In genomic region chr11:10622957-10623787, GRCh38 we compare ENCODE assay signal across 9 cellular contexts. TPM values are rescaled to one million over a fixed set of nuclear protein-coding genes. Genes with fewer than 3 reads are reported as not detected.
DNase-seq lines count a peak whose midpoint lies in the region; ATAC-seq and TF ChIP-seq lines count a peak whose summit lies in the region.
"Had no signal": no experiment of that assay in that cellular context is flagged by ENCODE, and none has a peak within 500 bp of the region (broad histone marks: within the 10 kb centered on the region; RNA-seq: fewer than 3 reads in every experiment).

No MANE protein-coding gene starts in this region.

- no peaks in the 10 kb centered on the region for H3K27me3 ChIP-seq in thoracic aorta (replicated peaks; ENCODE audit: insufficient read depth)

- H3K4me1 Mint-ChIP-seq in activated CD8-positive, alpha-beta memory T cell treated with anti-CD3 and anti-CD28 coated beads, Interleukin-2, amount 10 ng/mL, durations not matched to agents 7 days and 5 days, result peaks cover 11% of the 10 kb centered on the region
- peaks cover 15% of the 10 kb centered on the region for H3K4me1 Mint-ChIP-seq in activated CD4-positive, alpha-beta memory T cell treated with anti-CD3 and anti-CD28 coated beads, Interleukin-2, amount 10 ng/mL, durations not matched to agents 7 days and 5 days

- H3K9me3 Mint-ChIP-seq in activated CD8-positive, alpha-beta memory T cell treated with anti-CD3 and anti-CD28 coated beads, Interleukin-2, amount 10 ng/mL, durations not matched to agents 7 days and 5 days (ENCODE audit: low read depth), result no peaks in the 10 kb centered on the region
- H3K9me3 Mint-ChIP-seq in activated CD4-positive, alpha-beta memory T cell treated with anti-CD3 and anti-CD28 coated beads, Interleukin-2, amount 10 ng/mL, durations not matched to agents 7 days and 5 days, result no peaks in the 10 kb centered on the region

- CTCF ChIA-PET in activated CD8-positive, alpha-beta memory T cell treated with anti-CD3 and anti-CD28 coated beads, Interleukin-2, amount 10 ng/mL, durations not matched to agents 7 days and 5 days (lab: Charles Lee), result interaction anchor here (0.9 to 2.4 kb wide), 3 partner anchors 31 to 217 kb away, joined by 3 to 7 read pairs (median 4); no protein-coding TSS in a partner anchor
- CTCF ChIA-PET in activated CD4-positive, alpha-beta memory T cell treated with anti-CD3 and anti-CD28 coated beads, Interleukin-2, amount 10 ng/mL, durations not matched to agents 7 days and 5 days (lab: Charles Lee), result interaction anchor here (1.0 to 1.2 kb wide), 3 partner anchors 32 to 111 kb away, joined by 3 to 5 read pairs (median 3); partner anchors contain the start of gene RNF141

- H3K27me3 Mint-ChIP-seq in activated CD8-positive, alpha-beta memory T cell treated with anti-CD3 and anti-CD28 coated beads, Interleukin-2, amount 10 ng/mL, durations not matched to agents 7 days and 5 days, result no peaks in the 10 kb centered on the region
- H3K27me3 Mint-ChIP-seq in activated CD4-positive, alpha-beta memory T cell treated with anti-CD3 and anti-CD28 coated beads, Interleukin-2, amount 10 ng/mL, durations not matched to agents 7 days and 5 days, result peaks cover 2% of the 10 kb centered on the region

- H3K27ac ChIP-seq in thoracic aorta, result peak overlapping the region; percentile 94 to 95

- H3K36me3 ChIP-seq in thoracic aorta, result peaks cover 37% of the 10 kb centered on the region

- H3K36me3 Mint-ChIP-seq in activated CD8-positive, alpha-beta memory T cell treated with anti-CD3 and anti-CD28 coated beads, Interleukin-2, amount 10 ng/mL, durations not matched to agents 7 days and 5 days, result no peaks in the 10 kb centered on the region
- no peaks in the 10 kb centered on the region for H3K36me3 Mint-ChIP-seq in activated CD4-positive, alpha-beta memory T cell treated with anti-CD3 and anti-CD28 coated beads, Interleukin-2, amount 10 ng/mL, durations not matched to agents 7 days and 5 days (ENCODE audit: low read depth)

- no peak for TF ChIP-seq CTCF in thoracic aorta (IDR thresholded peaks at IDR 0.05)

- no peak overlapping the region for H3K4me3 Mint-ChIP-seq in activated CD8-positive, alpha-beta memory T cell treated with anti-CD3 and anti-CD28 coated beads, Interleukin-2, amount 10 ng/mL, durations not matched to agents 7 days and 5 days
- H3K4me3 Mint-ChIP-seq in activated CD4-positive, alpha-beta memory T cell treated with anti-CD3 and anti-CD28 coated beads, Interleukin-2, amount 10 ng/mL, durations not matched to agents 7 days and 5 days, result no peak overlapping the region

- POLR2A ChIA-PET in activated CD4-positive, alpha-beta memory T cell treated with anti-CD3 and anti-CD28 coated beads, Interleukin-2, amount 10 ng/mL, durations not matched to agents 7 days and 5 days (lab: Charles Lee), result interaction anchor here (0.9 to 1.5 kb wide), 3 partner anchors 83 to 180 kb away, joined by 3 read pairs; partner anchors contain the start of gene RNF141

- H3K4me1 ChIP-seq in thoracic aorta (ENCODE audit: control insufficient read depth in 1 of 2, low read depth in 2 of 2), result peaks cover 61 to 89% of the 10 kb centered on the region in 2 donors

- no peaks in the 10 kb centered on the region for H3K9me3 ChIP-seq in thoracic aorta

- H3K4me3 ChIP-seq in thoracic aorta, result no peak overlapping the region

- DNase-seq in activated CD8-positive, alpha-beta memory T cell treated with anti-CD3 and anti-CD28 coated beads, Interleukin-2, amount 10 ng/mL, durations not matched to agents 7 days and 5 days, result peak; percentile 33
- no peak for DNase-seq in activated CD8-positive, alpha-beta memory T cell treated with anti-CD3 and anti-CD28 coated beads, Interleukin-2, amount 50 U/mL, for 48 hours
- DNase-seq in activated CD4-positive, alpha-beta memory T cell treated with anti-CD3 and anti-CD28 coated beads, Interleukin-2, amount 10 ng/mL, durations not matched to agents 7 days and 5 days, result peak; percentile 28
- DNase-seq in islet precursor cell, result peak; percentile 53
- no peak for DNase-seq in thoracic aorta (ENCODE audit: low spot score)
- DNase-seq in T-helper 9 cell, result no peak
- DNase-seq in retina, result no peak
- DNase-seq: NCI-H1048 had no signal

- peak overlapping the region; percentile 55 for H3K27ac Mint-ChIP-seq in activated CD8-positive, alpha-beta memory T cell treated with anti-CD3 and anti-CD28 coated beads, Interleukin-2, amount 10 ng/mL, durations not matched to agents 7 days and 5 days
- H3K27ac Mint-ChIP-seq in activated CD4-positive, alpha-beta memory T cell treated with anti-CD3 and anti-CD28 coated beads, Interleukin-2, amount 10 ng/mL, durations not matched to agents 7 days and 5 days, result peak overlapping the region; percentile 81

- no peak for ATAC-seq in activated CD8-positive, alpha-beta memory T cell treated with anti-CD3 and anti-CD28 coated beads, Interleukin-2, amount 10 ng/mL, durations not matched to agents 7 days and 5 days
- no peak for ATAC-seq in thoracic aorta (ENCODE audit: insufficient number of reproducible peaks, low FRiP score, low read depth)
- no peak for ATAC-seq in GM18517 (IDR thresholded peaks at IDR 0.05; ENCODE audit: unreplicated experiment)

RNA-seq across cellular contexts. Expression of gene LYVE1, which starts 54.7 kb away (rescaled TPM):
- total RNA-seq in activated CD8-positive, alpha-beta memory T cell treated with anti-CD3 and anti-CD28 coated beads, Interleukin-2, amount 10 ng/mL, durations not matched to agents 7 days and 5 days, result not detected
- total RNA-seq in activated CD4-positive, alpha-beta memory T cell treated with anti-CD3 and anti-CD28 coated beads, Interleukin-2, amount 10 ng/mL, durations not matched to agents 7 days and 5 days, result not detected
- total RNA-seq in thoracic aorta, result 100 to 1,000 TPM in 1 of 2 donors, 10 to 100 TPM in 1; 81.5 to 121 TPM

Comparison
In these comparisons a context has a peak if more than half of its experiments do, and no peak if none do; other contexts are left out.
1. DNase-seq: peak in activated CD8-positive, alpha-beta memory T cell treated with anti-CD3 and anti-CD28 coated beads, Interleukin-2, amount 10 ng/mL, durations not matched to agents 7 days and 5 days (single experiment), activated CD4-positive, alpha-beta memory T cell treated with anti-CD3 and anti-CD28 coated beads, Interleukin-2, amount 10 ng/mL, durations not matched to agents 7 days and 5 days (single experiment) and islet precursor cell (single experiment); none in activated CD8-positive, alpha-beta memory T cell treated with anti-CD3 and anti-CD28 coated beads, Interleukin-2, amount 50 U/mL, for 48 hours (single experiment), thoracic aorta (single experiment), T-helper 9 cell (single experiment) and retina (single experiment).
2. RNA of gene LYVE1, which starts 54.7 kb away (total RNA-seq): 81.5 to 121 TPM in thoracic aorta; not detected in activated CD8-positive, alpha-beta memory T cell treated with anti-CD3 and anti-CD28 coated beads, Interleukin-2, amount 10 ng/mL, durations not matched to agents 7 days and 5 days and not detected in activated CD4-positive, alpha-beta memory T cell treated with anti-CD3 and anti-CD28 coated beads, Interleukin-2, amount 10 ng/mL, durations not matched to agents 7 days and 5 days; every median in the first group is over 10 times any median in the second.